ENCODE assay signal across 13 cellular contexts in the genomic region with DNA sequence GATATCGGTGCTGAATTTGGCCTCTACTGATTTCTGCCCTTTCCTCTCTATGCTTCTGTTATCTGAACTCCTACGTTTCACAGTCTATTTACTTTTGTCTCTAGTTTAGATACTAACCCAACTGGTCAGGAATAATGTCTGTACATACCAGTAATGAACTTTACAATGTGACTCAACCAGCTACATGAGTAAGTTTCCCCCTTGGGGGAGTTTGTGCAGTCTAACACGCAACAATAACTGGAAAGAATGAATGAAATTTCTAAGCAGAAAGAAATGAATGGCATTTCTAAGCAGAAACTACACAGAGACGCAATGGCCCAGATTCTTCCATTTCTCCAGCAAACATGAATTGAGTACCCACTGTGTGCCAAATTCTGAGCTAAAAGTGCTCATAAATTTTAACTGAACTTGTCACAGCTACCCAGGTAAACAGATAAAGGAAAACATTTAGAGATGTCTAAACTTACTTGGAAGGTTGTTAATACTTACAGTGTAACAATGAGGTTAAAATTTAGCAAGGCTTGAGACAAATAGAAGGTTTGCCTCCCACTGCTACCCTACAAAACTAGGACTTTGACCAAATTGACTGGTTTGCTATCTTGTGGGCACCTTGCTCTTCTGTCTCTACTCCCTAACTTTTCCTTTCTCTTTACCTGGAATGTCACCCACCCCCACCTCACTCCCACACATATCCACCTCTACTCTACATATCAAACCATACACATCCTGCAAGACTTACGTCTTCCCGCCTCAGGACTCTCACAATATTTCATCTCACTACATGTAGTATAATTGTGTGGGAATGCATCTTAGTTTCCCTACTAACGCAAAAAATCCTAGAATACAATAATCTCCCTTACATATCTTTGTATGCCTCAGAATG. TPM values are rescaled to one million over a fixed set of nuclear protein-coding genes. Genes with fewer than 3 reads are reported as not detected.
DNase-seq lines count a peak whose midpoint lies in the region; ATAC-seq and TF ChIP-seq lines count a peak whose summit lies in the region.
"Had no signal": no experiment of that assay in that cellular context is flagged by ENCODE, and none has a peak within 500 bp of the region (broad histone marks: within the 10 kb centered on the region; RNA-seq: fewer than 3 reads in every experiment).

No MANE protein-coding gene starts in this region.

- no peak for ATAC-seq in GM21529 (IDR thresholded peaks at IDR 0.05; ENCODE audit: unreplicated experiment)
- ATAC-seq: natural killer cell treated with Interleukin-12 subunit alpha and Interleukin-12 subunit beta and Interleukin-15 and Interleukin-18, amount 100 ng/mL, for 72 hours had no signal

- H3K79me1 ChIP-seq in mesenchymal stem cell (replicated peaks; ENCODE audit: low read length, poor library complexity, severe bottlenecking): no peaks in the 10 kb centered on the region

- no peak overlapping the region for H3K23ac ChIP-seq in mesenchymal stem cell (ENCODE audit: low read length in 2 of 2)

- H3K9me3 ChIP-seq in mammary epithelial cell (replicated peaks; ENCODE audit: insufficient read depth, low read length) (no peaks in the 10 kb centered on the region), mesenchymal stem cell (ENCODE audit: control insufficient read depth, low read length) (no peaks in the 10 kb centered on the region)

- H3K4me2 ChIP-seq in mammary epithelial cell (ENCODE audit: insufficient read depth, low read depth, low read length) (peak overlapping the region; percentile 40), mesenchymal stem cell (ENCODE audit: low read length, poor library complexity, severe bottlenecking) (no peak overlapping the region)

- no peaks in the 10 kb centered on the region for H4K20me1 ChIP-seq in mammary epithelial cell (ENCODE audit: insufficient read depth, low read length)

- CTCF ChIA-PET in mammary epithelial cell (lab: Charles Lee; ENCODE audit: low non-redundant PET): no interaction called here

- DNase-seq in AG09319 (ENCODE audit: extremely low read depth, low read depth): peak; percentile 48
- peak; percentile 79 for DNase-seq in HCEC 1CT
- peak; percentile 88 for DNase-seq in mammary epithelial cell
- peak; percentile 39 for DNase-seq in mesenchymal stem cell
- DNase-seq in COLO668 (lab: John Stamatoyannopoulos, UW; ENCODE audit: unreplicated experiment): no peak
- no peak for DNase-seq in GDM1 (lab: John Stamatoyannopoulos, UW)
- DNase-seq in stimulated activated CD8-positive, alpha-beta memory T cell treated with anti-CD3 and anti-CD28 coated beads, Interleukin-4, amount 100 ng/mL, for 48 hours: no peak
- DNase-seq: Kasumi-1; stimulated activated CD4-positive, alpha-beta T cell treated with anti-CD3 and anti-CD28 coated beads, Interleukin-15, amount 100 ng/mL, for 24 hours had no signal

- intact Hi-C loops in mammary epithelial cell (cut with micrococcal nuclease): loop anchor here (5.0 kb wide), 1 partner anchor 38 kb away; a partner anchor contains a TSS

- H3K4me3 ChIP-seq in mammary epithelial cell (replicated peaks in 1 of 3; ENCODE audit: insufficient read depth in 1 of 3, low read depth in 2 of 3, low read length in 3 of 3) (no peak overlapping the region), mesenchymal stem cell (ENCODE audit: insufficient read depth in 1 of 2, low read depth in 1 of 2, low read length in 2 of 2) (no peak overlapping the region)
- H3K4me3 ChIP-seq: cardiac muscle cell had no signal

- H3K18ac ChIP-seq in mesenchymal stem cell (ENCODE audit: low read depth in 1 of 2, low read length in 2 of 2): no peak overlapping the region

- H3K27me3 ChIP-seq in mammary epithelial cell (ENCODE audit: insufficient read depth, low read length) (no peaks in the 10 kb centered on the region), mesenchymal stem cell (ENCODE audit: control insufficient read depth in 1 of 2, insufficient read depth in 1 of 2, low read length in 2 of 2) (no peaks in the 10 kb centered on the region)
- H3K27me3 ChIP-seq: cardiac muscle cell had no signal

- H4K8ac ChIP-seq in mesenchymal stem cell (ENCODE audit: low read length): no peak overlapping the region

- no peak overlapping the region for H2BK15ac ChIP-seq in mesenchymal stem cell (ENCODE audit: low read depth, poor library complexity, severe bottlenecking)

- H3K79me2 ChIP-seq in mammary epithelial cell (ENCODE audit: insufficient read depth, low read length): no peaks in the 10 kb centered on the region

- H4K91ac ChIP-seq in mesenchymal stem cell (ENCODE audit: low read length): no peak overlapping the region

- BruUV-seq in mammary epithelial cell (replicated peaks; lab: Mats Ljungman, UMichigan): TSS peak; percentile 31

- H3K14ac ChIP-seq in mesenchymal stem cell (ENCODE audit: low read length in 2 of 2): no peak overlapping the region

- H2BK5ac ChIP-seq in mesenchymal stem cell (ENCODE audit: low read depth, low read length, poor library complexity, severe bottlenecking): no peak overlapping the region

- H3K36me3 ChIP-seq in mammary epithelial cell (ENCODE audit: insufficient read depth, low read length) (no peaks in the 10 kb centered on the region), mesenchymal stem cell (ENCODE audit: control insufficient read depth in 1 of 2, insufficient read depth in 2 of 2, low read depth in 1 of 2, low read length in 2 of 2) (no peaks in the 10 kb centered on the region)
- H3K36me3 ChIP-seq: cardiac muscle cell had no signal

- no peak overlapping the region for H2BK120ac ChIP-seq in mesenchymal stem cell (ENCODE audit: low read depth, low read length)

- H2AK5ac ChIP-seq in mesenchymal stem cell (ENCODE audit: low read length, severe bottlenecking): no peak overlapping the region

- dilution Hi-C loops in mammary epithelial cell (cut with HindIII; ENCODE audit: low sequenced_read_pairs): no loop called here

- H3K27ac ChIP-seq in mammary epithelial cell (ENCODE audit: insufficient read depth, low read depth, low read length) (peak overlapping the region; percentile 74), mesenchymal stem cell (ENCODE audit: low read length, poor library complexity, severe bottlenecking) (peak overlapping the region; percentile 84)
- H3K27ac ChIP-seq: cardiac muscle cell had no signal

- H2AFZ ChIP-seq in mammary epithelial cell (ENCODE audit: low read depth, low read length) (peak overlapping the region; percentile 58), mesenchymal stem cell (ENCODE audit: low read depth, low read length) (no peak overlapping the region)

- no peak overlapping the region for H2BK12ac ChIP-seq in mesenchymal stem cell (ENCODE audit: low read length in 2 of 2)

- no peak overlapping the region for H3K9ac ChIP-seq in mammary epithelial cell (ENCODE audit: insufficient read depth, low read length)
- H3K9ac ChIP-seq in mesenchymal stem cell (ENCODE audit: low read length): peak overlapping the region; percentile 0

- WGBS in mammary epithelial cell (ENCODE audit: low coverage, missing lambda C conversion rate): 57% methylated on average over 7 of the region's 7 CpGs
- 83% methylated on average over 4 of the region's 7 CpGs for WGBS in mesenchymal stem cell

- TF ChIP-seq CTCF in AG09319 (IDR thresholded peaks at IDR 0.05; ENCODE audit: low read depth, low read length) (no peak), mammary epithelial cell (conservative IDR thresholded peaks at IDR 0.05 in 1 of 2, IDR thresholded peaks at IDR 0.05 in 1 of 2; ENCODE audit: extremely low read depth in 1 of 2, insufficient read depth in 1 of 2, low read depth in 1 of 2, low read length in 2 of 2) (no peak)

- no peak overlapping the region for H3K4ac ChIP-seq in mesenchymal stem cell (ENCODE audit: low read depth in 1 of 2, low read length in 2 of 2)

- H3K4me1 ChIP-seq in mammary epithelial cell (ENCODE audit: insufficient read depth, low read length) (peaks cover 40% of the 10 kb centered on the region), mesenchymal stem cell (ENCODE audit: control insufficient read depth, insufficient read depth, low read depth, low read length) (peaks cover 14% of the 10 kb centered on the region)

- in situ Hi-C loops in mammary epithelial cell (cut with MboI; ENCODE audit: low sequenced_read_pairs in 2 of 2): no loop called here

RNA-seq across cellular contexts. Expression of a gene that starts 11.7 kb away (rescaled TPM):
- total RNA-seq in mammary epithelial cell: 1 to 10 TPM in 1 of 2 donors, not detected in 1; 1.7 TPM
- 0.50 TPM for polyA plus RNA-seq in mammary epithelial cell
- 1.4 TPM for polyA minus RNA-seq in mammary epithelial cell
- not detected for polyA plus RNA-seq in mesenchymal stem cell (2013, experiment 1 of 2)
- polyA plus RNA-seq in mesenchymal stem cell (2013, experiment 2 of 2): not detected
- total RNA-seq: cardiac muscle cell; natural killer cell treated with Interleukin-12 subunit alpha and Interleukin-12 subunit beta and Interleukin-15 and Interleukin-18, amount 100 ng/mL, for 72 hours had no signal

RNA-seq across cellular contexts. Expression of a gene that starts 39.1 kb away (rescaled TPM):
- not detected for total RNA-seq in mammary epithelial cell
- polyA plus RNA-seq in mammary epithelial cell: 0.05 TPM
- polyA minus RNA-seq in mammary epithelial cell: not detected
- polyA plus RNA-seq in mesenchymal stem cell (2013, experiment 1 of 2): not detected
- not detected for polyA plus RNA-seq in mesenchymal stem cell (2013, experiment 2 of 2)
- total RNA-seq: cardiac muscle cell; natural killer cell treated with Interleukin-12 subunit alpha and Interleukin-12 subunit beta and Interleukin-15 and Interleukin-18, amount 100 ng/mL, for 72 hours had no signal
- polyA plus RNA-seq: cardiac muscle cell, esophagus had no signal

RNA-seq across cellular contexts. Expression of a gene that starts 55.6 kb away (rescaled TPM):
- total RNA-seq in mammary epithelial cell: 10 to 100 TPM; 18.3 to 34.8 TPM
- polyA plus RNA-seq in mammary epithelial cell: 18.9 TPM
- polyA minus RNA-seq in mammary epithelial cell: 18.0 TPM
- 27.2 TPM for polyA plus RNA-seq in mesenchymal stem cell (2013, experiment 1 of 2)
- polyA plus RNA-seq in mesenchymal stem cell (2013, experiment 2 of 2): 27.4 TPM

Comparison
In these comparisons a context has a peak if more than half of its experiments do, and no peak if none do; other contexts are left out.
1. DNase-seq: peak in AG09319 (single experiment), HCEC 1CT (single experiment), mammary epithelial cell (single experiment) and mesenchymal stem cell (single experiment); none in COLO668 (single experiment), GDM1 (single experiment) and stimulated activated CD8-positive, alpha-beta memory T cell treated with anti-CD3 and anti-CD28 coated beads, Interleukin-4, amount 100 ng/mL, for 48 hours (single experiment).